In genomic region chr7:155374276-155375252, GRCh38 we compare ENCODE assay signal across 1 cellular context.
TF ChIP-seq lines count a peak whose summit lies in the region.

No MANE protein-coding gene starts in this region.

TF ChIP-seq in HepG2, 621 proteins besides CTCF, POLR2A, EP300 and RAD21 (continued from another document):
- TF ChIP-seq, protein P1, sequence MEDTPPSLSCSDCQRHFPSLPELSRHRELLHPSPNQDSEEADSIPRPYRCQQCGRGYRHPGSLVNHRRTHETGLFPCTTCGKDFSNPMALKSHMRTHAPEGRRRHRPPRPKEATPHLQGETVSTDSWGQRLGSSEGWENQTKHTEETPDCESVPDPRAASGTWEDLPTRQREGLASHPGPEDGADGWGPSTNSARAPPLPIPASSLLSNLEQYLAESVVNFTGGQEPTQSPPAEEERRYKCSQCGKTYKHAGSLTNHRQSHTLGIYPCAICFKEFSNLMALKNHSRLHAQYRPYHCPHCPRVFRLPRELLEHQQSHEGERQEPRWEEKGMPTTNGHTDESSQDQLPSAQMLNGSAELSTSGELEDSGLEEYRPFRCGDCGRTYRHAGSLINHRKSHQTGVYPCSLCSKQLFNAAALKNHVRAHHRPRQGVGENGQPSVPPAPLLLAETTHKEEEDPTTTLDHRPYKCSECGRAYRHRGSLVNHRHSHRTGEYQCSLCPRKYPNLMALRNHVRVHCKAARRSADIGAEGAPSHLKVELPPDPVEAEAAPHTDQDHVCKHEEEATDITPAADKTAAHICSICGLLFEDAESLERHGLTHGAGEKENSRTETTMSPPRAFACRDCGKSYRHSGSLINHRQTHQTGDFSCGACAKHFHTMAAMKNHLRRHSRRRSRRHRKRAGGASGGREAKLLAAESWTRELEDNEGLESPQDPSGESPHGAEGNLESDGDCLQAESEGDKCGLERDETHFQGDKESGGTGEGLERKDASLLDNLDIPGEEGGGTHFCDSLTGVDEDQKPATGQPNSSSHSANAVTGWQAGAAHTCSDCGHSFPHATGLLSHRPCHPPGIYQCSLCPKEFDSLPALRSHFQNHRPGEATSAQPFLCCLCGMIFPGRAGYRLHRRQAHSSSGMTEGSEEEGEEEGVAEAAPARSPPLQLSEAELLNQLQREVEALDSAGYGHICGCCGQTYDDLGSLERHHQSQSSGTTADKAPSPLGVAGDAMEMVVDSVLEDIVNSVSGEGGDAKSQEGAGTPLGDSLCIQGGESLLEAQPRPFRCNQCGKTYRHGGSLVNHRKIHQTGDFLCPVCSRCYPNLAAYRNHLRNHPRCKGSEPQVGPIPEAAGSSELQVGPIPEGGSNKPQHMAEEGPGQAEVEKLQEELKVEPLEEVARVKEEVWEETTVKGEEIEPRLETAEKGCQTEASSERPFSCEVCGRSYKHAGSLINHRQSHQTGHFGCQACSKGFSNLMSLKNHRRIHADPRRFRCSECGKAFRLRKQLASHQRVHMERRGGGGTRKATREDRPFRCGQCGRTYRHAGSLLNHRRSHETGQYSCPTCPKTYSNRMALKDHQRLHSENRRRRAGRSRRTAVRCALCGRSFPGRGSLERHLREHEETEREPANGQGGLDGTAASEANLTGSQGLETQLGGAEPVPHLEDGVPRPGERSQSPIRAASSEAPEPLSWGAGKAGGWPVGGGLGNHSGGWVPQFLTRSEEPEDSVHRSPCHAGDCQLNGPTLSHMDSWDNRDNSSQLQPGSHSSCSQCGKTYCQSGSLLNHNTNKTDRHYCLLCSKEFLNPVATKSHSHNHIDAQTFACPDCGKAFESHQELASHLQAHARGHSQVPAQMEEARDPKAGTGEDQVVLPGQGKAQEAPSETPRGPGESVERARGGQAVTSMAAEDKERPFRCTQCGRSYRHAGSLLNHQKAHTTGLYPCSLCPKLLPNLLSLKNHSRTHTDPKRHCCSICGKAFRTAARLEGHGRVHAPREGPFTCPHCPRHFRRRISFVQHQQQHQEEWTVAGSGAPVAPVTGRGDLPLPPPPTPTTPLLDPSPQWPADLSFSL (CRISPR knock-in tag; IDR thresholded peaks at IDR 0.05) = no peak
- TF ChIP-seq ZNF230 (CRISPR knock-in tag; IDR thresholded peaks at IDR 0.05) (no peak), CBX5 (CRISPR knock-in tag; IDR thresholded peaks at IDR 0.05; ENCODE audit: borderline replicate concordance) (no peak)
TF ChIP-seq in HepG2: peak in this region for 0.
